28 cellular contexts compared by ENCODE assay signal in genomic region chr9:119707228-119707627, GRCh38.
"Had no signal": no experiment of that assay in that cellular context is flagged by ENCODE, and none has a peak within 500 bp of the region (broad histone marks: within the 10 kb centered on the region; RNA-seq: fewer than 3 reads in every experiment).

No MANE protein-coding gene starts in this region.

- H3K4me3 ChIP-seq: colonic mucosa, coronary artery, dorsolateral prefrontal cortex, esophagus squamous epithelium, gastrocnemius medialis, gastroesophageal sphincter, heart left ventricle, heart right ventricle, hepatocyte had no signal

- H3K27ac ChIP-seq: colonic mucosa, coronary artery, epithelial cell of prostate, esophagus squamous epithelium, foreskin keratinocyte, gastrocnemius medialis, gastroesophageal sphincter, heart left ventricle, heart right ventricle, hepatocyte had no signal

- FAIRE-seq: colon, endometrium, endothelial cell of umbilical vein, frontal cortex had no signal

- H3K4me2 ChIP-seq: hepatocyte had no signal

- H3K9me3 ChIP-seq: colonic mucosa, esophagus squamous epithelium, gastrocnemius medialis, gastroesophageal sphincter, heart left ventricle, heart right ventricle had no signal

- H3K4me1 ChIP-seq: colonic mucosa, esophagus squamous epithelium, foreskin keratinocyte, gastrocnemius medialis, gastroesophageal sphincter, heart left ventricle, heart right ventricle had no signal

- DNase-seq: colonic mucosa; cortex of kidney; dermis blood vessel endothelial cell; dorsolateral prefrontal cortex; effector CD4-positive, alpha-beta T cell; effector CD8-positive, alpha-beta T cell; effector memory CD4-positive, alpha-beta T cell; effector memory CD8-positive, alpha-beta T cell; endodermal cell; erythroblast; esophagus squamous epithelium; foreskin fibroblast; foreskin keratinocyte; foreskin melanocyte; gastrocnemius medialis; glutamatergic neuron; head of caudate nucleus; heart left ventricle; heart right ventricle had no signal

- H2AFZ ChIP-seq: hepatocyte had no signal

- H3K27me3 ChIP-seq: colonic mucosa, esophagus squamous epithelium, foreskin keratinocyte, gastrocnemius medialis, gastroesophageal sphincter, heart right ventricle had no signal

- H3K36me3 ChIP-seq: colonic mucosa, esophagus squamous epithelium, gastrocnemius medialis, gastroesophageal sphincter, heart left ventricle, heart right ventricle had no signal

- ATAC-seq: effector memory CD8-positive, alpha-beta T cell; esophagus mucosa; foreskin keratinocyte; gastrocnemius medialis; gastroesophageal sphincter; heart left ventricle; heart right ventricle had no signal

- H3K79me2 ChIP-seq: hepatocyte had no signal
